8 cellular contexts compared by ENCODE assay signal in genomic region chr10:132452651-132453469, GRCh38. TPM values are rescaled to one million over a fixed set of nuclear protein-coding genes. Genes with fewer than 3 reads are reported as not detected.
DNase-seq lines count a peak whose midpoint lies in the region; ATAC-seq lines count a peak whose summit lies in the region.

No MANE protein-coding gene starts in this region.

- DNase-seq in AG08395 (ENCODE audit: low spot score) (peak; percentile 93), NCI-H345 treated with DMSO at 0.1 percent for 48 hours (lab: John Stamatoyannopoulos, UW; ENCODE audit: unreplicated experiment) (peak; percentile 44), dermis microvascular lymphatic vessel endothelial cell (ENCODE audit: low read depth in 2 of 2) (peak; percentile 72 to 79), medulla oblongata (ENCODE audit: extremely low spot score) (peak; percentile 63)
- peak; percentile 81 to 85 for DNase-seq in activated CD4-positive, alpha-beta T cell treated with anti-CD3 and anti-CD28 coated beads, Interleukin-2, amount 50 U/mL, for 24 hours (ENCODE audit: low read depth in 1 of 2, low spot score in 1 of 2)
- peak; percentile 74 to 86 (median 84) for DNase-seq in stimulated activated CD4-positive, alpha-beta T cell treated with anti-CD3 and anti-CD28 coated beads, TNF-alpha, amount 100 ng/mL, for 48 hours (ENCODE audit: low read depth in 3 of 3)

- ATAC-seq in GM18861 (IDR thresholded peaks at IDR 0.05; ENCODE audit: unreplicated experiment): peak; percentile 60
- ATAC-seq in HG03097 (IDR thresholded peaks at IDR 0.05; ENCODE audit: low FRiP score, unreplicated experiment): peak; percentile 53

RNA-seq across cellular contexts. Expression of gene PWWP2B, which starts 55.9 kb away (rescaled TPM):
- total RNA-seq in dermis microvascular lymphatic vessel endothelial cell: 9.4 and 13.5 TPM in 2 replicates

Comparison
In these comparisons a context has a peak if more than half of its experiments do, and no peak if none do; other contexts are left out.
1. Peak in every context shown above with its lines: DNase-seq and ATAC-seq.